ENCODE assay signal across 1 cellular context in the genomic region with DNA sequence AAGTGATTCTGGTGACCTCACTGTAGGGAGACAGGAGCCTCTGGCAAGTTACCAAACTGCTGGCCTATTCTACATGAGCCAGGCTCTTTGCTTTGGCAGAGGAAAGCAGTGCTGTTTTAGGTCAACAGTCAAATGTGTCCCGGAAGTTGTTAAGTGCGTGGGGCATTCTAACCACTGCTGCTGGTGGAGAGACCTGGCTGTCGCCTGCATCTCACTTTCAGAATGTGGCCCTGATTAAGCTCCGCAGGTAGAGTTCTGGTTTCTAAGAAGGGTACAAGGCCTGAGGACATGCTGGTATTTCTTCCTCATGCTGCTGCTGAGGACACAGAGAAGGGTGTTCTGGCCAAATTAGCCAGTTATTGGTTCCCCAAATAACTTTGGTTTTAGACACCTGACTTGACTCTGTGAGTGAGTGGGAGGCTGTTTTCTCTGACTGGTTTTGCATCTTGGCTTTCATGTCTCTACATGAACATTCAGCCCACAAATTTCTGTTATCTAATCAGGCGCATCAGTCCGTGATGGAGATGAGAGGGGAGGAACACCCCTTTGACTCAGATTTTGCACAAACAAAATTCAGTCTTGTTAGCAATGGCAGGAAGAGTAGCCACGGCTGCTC.
TF ChIP-seq lines count a peak whose summit lies in the region.

No MANE protein-coding gene starts in this region.

TF ChIP-seq in GM12878, 131 proteins besides CTCF, POLR2A, EP300 and RAD21 (continued from another document and continues in another):
- TF ChIP-seq, protein P1, sequence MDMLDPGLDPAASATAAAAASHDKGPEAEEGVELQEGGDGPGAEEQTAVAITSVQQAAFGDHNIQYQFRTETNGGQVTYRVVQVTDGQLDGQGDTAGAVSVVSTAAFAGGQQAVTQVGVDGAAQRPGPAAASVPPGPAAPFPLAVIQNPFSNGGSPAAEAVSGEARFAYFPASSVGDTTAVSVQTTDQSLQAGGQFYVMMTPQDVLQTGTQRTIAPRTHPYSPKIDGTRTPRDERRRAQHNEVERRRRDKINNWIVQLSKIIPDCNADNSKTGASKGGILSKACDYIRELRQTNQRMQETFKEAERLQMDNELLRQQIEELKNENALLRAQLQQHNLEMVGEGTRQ (IDR thresholded peaks at IDR 0.05; ENCODE audit: borderline replicate concordance, low read depth, low read length): no peak; the same call in 1 of the 2 replicates
- TF ChIP-seq SP1 (IDR thresholded peaks at IDR 0.05; ENCODE audit: low read depth, low read length) (peak; percentile 40), ZNF24 (IDR thresholded peaks at IDR 0.05) (peak; percentile 30; the same call in 1 of the 2 replicates), NR2F1 (conservative IDR thresholded peaks at IDR 0.05) (peak; percentile 59), NFIC (IDR thresholded peaks at IDR 0.05; ENCODE audit: low read depth, low read length) (peak; percentile 90), SUZ12 (IDR thresholded peaks at IDR 0.05; ENCODE audit: unreplicated experiment) (no peak), JUND (IDR thresholded peaks at IDR 0.05; ENCODE audit: low read depth, low read length) (peak; percentile 8; the same call in 1 of the 2 replicates), KDM1A (IDR thresholded peaks at IDR 0.05; ENCODE audit: borderline replicate concordance) (no peak), FOS (IDR thresholded peaks at IDR 0.05; ENCODE audit: borderline replicate concordance, extremely low read depth, insufficient read length) (no peak), CHD1 (IDR thresholded peaks at IDR 0.05; ENCODE audit: low read depth, low read length) (no peak), BMI1 (IDR thresholded peaks at IDR 0.05; ENCODE audit: borderline replicate concordance) (no peak), SREBF1 (IDR thresholded peaks at IDR 0.05; ENCODE audit: low read length) (peak; percentile 23; the same call in 1 of the 2 replicates), NBN (IDR thresholded peaks at IDR 0.05) (peak; percentile 96), RELA (IDR thresholded peaks at IDR 0.05; ENCODE audit: borderline replicate concordance, partially characterized antibody) (no peak), POLR2AphosphoS5 (IDR thresholded peaks at IDR 0.05; ENCODE audit: low read length) (peak; percentile 50; the same call in 1 of the 2 replicates), PML (IDR thresholded peaks at IDR 0.05; ENCODE audit: low read length) (peak; percentile 43; the same call in 1 of the 2 replicates), ASH2L (IDR thresholded peaks at IDR 0.05; ENCODE audit: borderline replicate concordance, low read depth) (0 out of 2 replicates have a peak, but pooled peaks have one; percentile 73), EED (IDR thresholded peaks at IDR 0.05; ENCODE audit: low read depth) (peak; percentile 83), SPI1 (IDR thresholded peaks at IDR 0.05; ENCODE audit: borderline replicate concordance, insufficient read depth, low read depth, low read length) (peak; percentile 17; the same call in 1 of the 2 replicates), SRF (IDR thresholded peaks at IDR 0.05; ENCODE audit: low read depth in 2 of 2, low read length in 2 of 2) (no peak), CHD2 (IDR thresholded peaks at IDR 0.05; ENCODE audit: borderline replicate concordance, low read depth, low read length) (peak; percentile 74; the same call in 1 of the 2 replicates), ZBED1 (IDR thresholded peaks at IDR 0.05; ENCODE audit: borderline replicate concordance) (peak; percentile 85), HDAC6 (IDR thresholded peaks at IDR 0.05; ENCODE audit: unreplicated experiment) (no peak), LARP7 (IDR thresholded peaks at IDR 0.05) (no peak), PAX8 (IDR thresholded peaks at IDR 0.05) (no peak), SIX5 (IDR thresholded peaks at IDR 0.05; ENCODE audit: low read depth, low read length, severe bottlenecking) (no peak), RCOR1 (conservative IDR thresholded peaks at IDR 0.05; ENCODE audit: low read depth, low read length) (no peak; the same call in 1 of the 2 replicates), ATF7 (IDR thresholded peaks at IDR 0.05; ENCODE audit: low read depth) (peak; percentile 85), GABPA (IDR thresholded peaks at IDR 0.05; ENCODE audit: low read depth) (peak; percentile 67; the same call in 1 of the 2 replicates), YBX1 (IDR thresholded peaks at IDR 0.05) (no peak)
- TF ChIP-seq, protein P2, sequence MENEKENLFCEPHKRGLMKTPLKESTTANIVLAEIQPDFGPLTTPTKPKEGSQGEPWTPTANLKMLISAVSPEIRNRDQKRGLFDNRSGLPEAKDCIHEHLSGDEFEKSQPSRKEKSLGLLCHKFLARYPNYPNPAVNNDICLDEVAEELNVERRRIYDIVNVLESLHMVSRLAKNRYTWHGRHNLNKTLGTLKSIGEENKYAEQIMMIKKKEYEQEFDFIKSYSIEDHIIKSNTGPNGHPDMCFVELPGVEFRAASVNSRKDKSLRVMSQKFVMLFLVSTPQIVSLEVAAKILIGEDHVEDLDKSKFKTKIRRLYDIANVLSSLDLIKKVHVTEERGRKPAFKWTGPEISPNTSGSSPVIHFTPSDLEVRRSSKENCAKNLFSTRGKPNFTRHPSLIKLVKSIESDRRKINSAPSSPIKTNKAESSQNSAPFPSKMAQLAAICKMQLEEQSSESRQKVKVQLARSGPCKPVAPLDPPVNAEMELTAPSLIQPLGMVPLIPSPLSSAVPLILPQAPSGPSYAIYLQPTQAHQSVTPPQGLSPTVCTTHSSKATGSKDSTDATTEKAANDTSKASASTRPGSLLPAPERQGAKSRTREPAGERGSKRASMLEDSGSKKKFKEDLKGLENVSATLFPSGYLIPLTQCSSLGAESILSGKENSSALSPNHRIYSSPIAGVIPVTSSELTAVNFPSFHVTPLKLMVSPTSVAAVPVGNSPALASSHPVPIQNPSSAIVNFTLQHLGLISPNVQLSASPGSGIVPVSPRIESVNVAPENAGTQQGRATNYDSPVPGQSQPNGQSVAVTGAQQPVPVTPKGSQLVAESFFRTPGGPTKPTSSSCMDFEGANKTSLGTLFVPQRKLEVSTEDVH (IDR thresholded peaks at IDR 0.05; ENCODE audit: low read depth, partially characterized antibody): no peak
- TF ChIP-seq, protein P3, sequence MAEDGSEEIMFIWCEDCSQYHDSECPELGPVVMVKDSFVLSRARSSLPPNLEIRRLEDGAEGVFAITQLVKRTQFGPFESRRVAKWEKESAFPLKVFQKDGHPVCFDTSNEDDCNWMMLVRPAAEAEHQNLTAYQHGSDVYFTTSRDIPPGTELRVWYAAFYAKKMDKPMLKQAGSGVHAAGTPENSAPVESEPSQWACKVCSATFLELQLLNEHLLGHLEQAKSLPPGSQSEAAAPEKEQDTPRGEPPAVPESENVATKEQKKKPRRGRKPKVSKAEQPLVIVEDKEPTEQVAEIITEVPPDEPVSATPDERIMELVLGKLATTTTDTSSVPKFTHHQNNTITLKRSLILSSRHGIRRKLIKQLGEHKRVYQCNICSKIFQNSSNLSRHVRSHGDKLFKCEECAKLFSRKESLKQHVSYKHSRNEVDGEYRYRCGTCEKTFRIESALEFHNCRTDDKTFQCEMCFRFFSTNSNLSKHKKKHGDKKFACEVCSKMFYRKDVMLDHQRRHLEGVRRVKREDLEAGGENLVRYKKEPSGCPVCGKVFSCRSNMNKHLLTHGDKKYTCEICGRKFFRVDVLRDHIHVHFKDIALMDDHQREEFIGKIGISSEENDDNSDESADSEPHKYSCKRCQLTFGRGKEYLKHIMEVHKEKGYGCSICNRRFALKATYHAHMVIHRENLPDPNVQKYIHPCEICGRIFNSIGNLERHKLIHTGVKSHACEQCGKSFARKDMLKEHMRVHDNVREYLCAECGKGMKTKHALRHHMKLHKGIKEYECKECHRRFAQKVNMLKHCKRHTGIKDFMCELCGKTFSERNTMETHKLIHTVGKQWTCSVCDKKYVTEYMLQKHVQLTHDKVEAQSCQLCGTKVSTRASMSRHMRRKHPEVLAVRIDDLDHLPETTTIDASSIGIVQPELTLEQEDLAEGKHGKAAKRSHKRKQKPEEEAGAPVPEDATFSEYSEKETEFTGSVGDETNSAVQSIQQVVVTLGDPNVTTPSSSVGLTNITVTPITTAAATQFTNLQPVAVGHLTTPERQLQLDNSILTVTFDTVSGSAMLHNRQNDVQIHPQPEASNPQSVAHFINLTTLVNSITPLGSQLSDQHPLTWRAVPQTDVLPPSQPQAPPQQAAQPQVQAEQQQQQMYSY (CRISPR knock-in tag; IDR thresholded peaks at IDR 0.05): no peak
- TF ChIP-seq, protein P4, sequence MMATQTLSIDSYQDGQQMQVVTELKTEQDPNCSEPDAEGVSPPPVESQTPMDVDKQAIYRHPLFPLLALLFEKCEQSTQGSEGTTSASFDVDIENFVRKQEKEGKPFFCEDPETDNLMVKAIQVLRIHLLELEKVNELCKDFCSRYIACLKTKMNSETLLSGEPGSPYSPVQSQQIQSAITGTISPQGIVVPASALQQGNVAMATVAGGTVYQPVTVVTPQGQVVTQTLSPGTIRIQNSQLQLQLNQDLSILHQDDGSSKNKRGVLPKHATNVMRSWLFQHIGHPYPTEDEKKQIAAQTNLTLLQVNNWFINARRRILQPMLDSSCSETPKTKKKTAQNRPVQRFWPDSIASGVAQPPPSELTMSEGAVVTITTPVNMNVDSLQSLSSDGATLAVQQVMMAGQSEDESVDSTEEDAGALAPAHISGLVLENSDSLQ (IDR thresholded peaks at IDR 0.05): peak; percentile 69
- TF ChIP-seq, protein P5, sequence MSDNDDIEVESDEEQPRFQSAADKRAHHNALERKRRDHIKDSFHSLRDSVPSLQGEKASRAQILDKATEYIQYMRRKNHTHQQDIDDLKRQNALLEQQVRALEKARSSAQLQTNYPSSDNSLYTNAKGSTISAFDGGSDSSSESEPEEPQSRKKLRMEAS (IDR thresholded peaks at IDR 0.05; ENCODE audit: low read depth, low read length): peak; percentile 59; the same call in 1 of the 2 replicates
- TF ChIP-seq, protein P6, sequence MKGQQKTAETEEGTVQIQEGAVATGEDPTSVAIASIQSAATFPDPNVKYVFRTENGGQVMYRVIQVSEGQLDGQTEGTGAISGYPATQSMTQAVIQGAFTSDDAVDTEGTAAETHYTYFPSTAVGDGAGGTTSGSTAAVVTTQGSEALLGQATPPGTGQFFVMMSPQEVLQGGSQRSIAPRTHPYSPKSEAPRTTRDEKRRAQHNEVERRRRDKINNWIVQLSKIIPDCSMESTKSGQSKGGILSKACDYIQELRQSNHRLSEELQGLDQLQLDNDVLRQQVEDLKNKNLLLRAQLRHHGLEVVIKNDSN (IDR thresholded peaks at IDR 0.05; ENCODE audit: borderline replicate concordance, extremely low read length, insufficient read depth, low read depth, low read length): no peak
- TF ChIP-seq, protein P7, sequence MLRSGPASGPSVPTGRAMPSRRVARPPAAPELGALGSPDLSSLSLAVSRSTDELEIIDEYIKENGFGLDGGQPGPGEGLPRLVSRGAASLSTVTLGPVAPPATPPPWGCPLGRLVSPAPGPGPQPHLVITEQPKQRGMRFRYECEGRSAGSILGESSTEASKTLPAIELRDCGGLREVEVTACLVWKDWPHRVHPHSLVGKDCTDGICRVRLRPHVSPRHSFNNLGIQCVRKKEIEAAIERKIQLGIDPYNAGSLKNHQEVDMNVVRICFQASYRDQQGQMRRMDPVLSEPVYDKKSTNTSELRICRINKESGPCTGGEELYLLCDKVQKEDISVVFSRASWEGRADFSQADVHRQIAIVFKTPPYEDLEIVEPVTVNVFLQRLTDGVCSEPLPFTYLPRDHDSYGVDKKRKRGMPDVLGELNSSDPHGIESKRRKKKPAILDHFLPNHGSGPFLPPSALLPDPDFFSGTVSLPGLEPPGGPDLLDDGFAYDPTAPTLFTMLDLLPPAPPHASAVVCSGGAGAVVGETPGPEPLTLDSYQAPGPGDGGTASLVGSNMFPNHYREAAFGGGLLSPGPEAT (IDR thresholded peaks at IDR 0.05; ENCODE audit: low read depth): peak; percentile 89
- TF ChIP-seq, protein P8, sequence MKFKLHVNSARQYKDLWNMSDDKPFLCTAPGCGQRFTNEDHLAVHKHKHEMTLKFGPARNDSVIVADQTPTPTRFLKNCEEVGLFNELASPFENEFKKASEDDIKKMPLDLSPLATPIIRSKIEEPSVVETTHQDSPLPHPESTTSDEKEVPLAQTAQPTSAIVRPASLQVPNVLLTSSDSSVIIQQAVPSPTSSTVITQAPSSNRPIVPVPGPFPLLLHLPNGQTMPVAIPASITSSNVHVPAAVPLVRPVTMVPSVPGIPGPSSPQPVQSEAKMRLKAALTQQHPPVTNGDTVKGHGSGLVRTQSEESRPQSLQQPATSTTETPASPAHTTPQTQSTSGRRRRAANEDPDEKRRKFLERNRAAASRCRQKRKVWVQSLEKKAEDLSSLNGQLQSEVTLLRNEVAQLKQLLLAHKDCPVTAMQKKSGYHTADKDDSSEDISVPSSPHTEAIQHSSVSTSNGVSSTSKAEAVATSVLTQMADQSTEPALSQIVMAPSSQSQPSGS (IDR thresholded peaks at IDR 0.05; ENCODE audit: low read length): peak; percentile 84
- TF ChIP-seq, protein P9, sequence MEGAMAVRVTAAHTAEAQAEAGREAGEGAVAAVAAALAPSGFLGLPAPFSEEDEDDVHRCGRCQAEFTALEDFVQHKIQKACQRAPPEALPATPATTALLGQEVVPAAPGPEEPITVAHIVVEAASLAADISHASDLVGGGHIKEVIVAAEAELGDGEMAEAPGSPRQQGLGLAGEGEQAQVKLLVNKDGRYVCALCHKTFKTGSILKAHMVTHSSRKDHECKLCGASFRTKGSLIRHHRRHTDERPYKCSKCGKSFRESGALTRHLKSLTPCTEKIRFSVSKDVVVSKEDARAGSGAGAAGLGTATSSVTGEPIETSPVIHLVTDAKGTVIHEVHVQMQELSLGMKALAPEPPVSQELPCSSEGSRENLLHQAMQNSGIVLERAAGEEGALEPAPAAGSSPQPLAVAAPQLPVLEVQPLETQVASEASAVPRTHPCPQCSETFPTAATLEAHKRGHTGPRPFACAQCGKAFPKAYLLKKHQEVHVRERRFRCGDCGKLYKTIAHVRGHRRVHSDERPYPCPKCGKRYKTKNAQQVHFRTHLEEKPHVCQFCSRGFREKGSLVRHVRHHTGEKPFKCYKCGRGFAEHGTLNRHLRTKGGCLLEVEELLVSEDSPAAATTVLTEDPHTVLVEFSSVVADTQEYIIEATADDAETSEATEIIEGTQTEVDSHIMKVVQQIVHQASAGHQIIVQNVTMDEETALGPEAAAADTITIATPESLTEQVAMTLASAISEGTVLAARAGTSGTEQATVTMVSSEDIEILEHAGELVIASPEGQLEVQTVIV (IDR thresholded peaks at IDR 0.05; ENCODE audit: borderline replicate concordance, partially characterized antibody): no peak
- TF ChIP-seq, protein P10, sequence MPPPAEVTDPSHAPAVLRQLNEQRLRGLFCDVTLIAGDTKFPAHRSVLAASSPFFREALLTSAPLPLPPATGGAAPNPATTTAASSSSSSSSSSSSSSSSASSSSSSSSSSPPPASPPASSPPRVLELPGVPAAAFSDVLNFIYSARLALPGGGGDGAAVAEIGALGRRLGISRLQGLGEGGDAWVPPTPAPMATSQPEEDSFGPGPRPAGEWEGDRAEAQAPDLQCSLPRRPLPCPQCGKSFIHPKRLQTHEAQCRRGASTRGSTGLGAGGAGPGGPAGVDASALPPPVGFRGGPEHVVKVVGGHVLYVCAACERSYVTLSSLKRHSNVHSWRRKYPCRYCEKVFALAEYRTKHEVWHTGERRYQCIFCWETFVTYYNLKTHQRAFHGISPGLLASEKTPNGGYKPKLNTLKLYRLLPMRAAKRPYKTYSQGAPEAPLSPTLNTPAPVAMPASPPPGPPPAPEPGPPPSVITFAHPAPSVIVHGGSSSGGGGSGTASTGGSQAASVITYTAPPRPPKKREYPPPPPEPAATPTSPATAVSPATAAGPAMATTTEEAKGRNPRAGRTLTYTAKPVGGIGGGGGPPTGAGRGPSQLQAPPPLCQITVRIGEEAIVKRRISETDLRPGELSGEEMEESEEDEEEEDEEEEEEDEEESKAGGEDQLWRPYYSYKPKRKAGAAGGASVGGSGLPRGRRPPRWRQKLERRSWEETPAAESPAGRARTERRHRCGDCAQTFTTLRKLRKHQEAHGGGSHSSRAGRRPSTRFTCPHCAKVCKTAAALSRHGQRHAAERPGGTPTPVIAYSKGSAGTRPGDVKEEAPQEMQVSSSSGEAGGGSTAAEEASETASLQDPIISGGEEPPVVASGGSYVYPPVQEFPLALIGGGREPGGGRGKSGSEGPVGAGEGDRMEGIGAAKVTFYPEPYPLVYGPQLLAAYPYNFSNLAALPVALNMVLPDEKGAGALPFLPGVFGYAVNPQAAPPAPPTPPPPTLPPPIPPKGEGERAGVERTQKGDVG (CRISPR knock-in tag; IDR thresholded peaks at IDR 0.05): no peak
